1 cellular context compared by ENCODE assay signal in genomic region chr7:112450807-112451661, GRCh38.
A peak's percentile ranks its signal among the peaks of the same experiment; 100 is the strongest.
TF ChIP-seq lines count a peak whose summit lies in the region.

No MANE protein-coding gene starts in this region.

TF ChIP-seq in K562, 482 proteins besides CTCF, POLR2A, EP300 and RAD21 (continued from another document and continues in another):
- TF ChIP-seq ZHX1 (conservative IDR thresholded peaks at IDR 0.05; ENCODE audit: low read length) (peak; percentile 77; the same call in 1 of the 2 replicates), TRIM25 (IDR thresholded peaks at IDR 0.05; ENCODE audit: borderline replicate concordance) (no peak; the same call in 1 of the 2 replicates), FOXJ3 (CRISPR knock-in tag; IDR thresholded peaks at IDR 0.05) (no peak), FUS (optimal IDR thresholded peaks at IDR 0.05; ENCODE audit: low read depth, low read length) (no peak), TCF7 (IDR thresholded peaks at IDR 0.05; ENCODE audit: borderline replicate concordance) (0 out of 2 replicates have a peak, but pooled peaks have one; percentile 21), RBM22 (IDR thresholded peaks at IDR 0.05; ENCODE audit: low read depth, low read length, poor library complexity, severe bottlenecking) (peak; percentile 93), CBX1 (IDR thresholded peaks at IDR 0.05; ENCODE audit: low read depth) (no peak), EWSR1 (IDR thresholded peaks at IDR 0.05; ENCODE audit: borderline replicate concordance, low read depth, partially characterized antibody) (no peak), XRCC3 (IDR thresholded peaks at IDR 0.05) (no peak), ZBTB33 (CRISPR knock-in tag; IDR thresholded peaks at IDR 0.05) (peak; percentile 46; the same call in 1 of the 2 replicates), BHLHE40 (IDR thresholded peaks at IDR 0.05; ENCODE audit: low read length) (no peak; the same call in 1 of the 2 replicates), ZBTB34 (CRISPR knock-in tag; IDR thresholded peaks at IDR 0.05) (no peak), CTCFL (IDR thresholded peaks at IDR 0.05; ENCODE audit: borderline replicate concordance, insufficient read depth, low read depth, low read length, poor library complexity, severe bottlenecking) (no peak), TRIM28 (IDR thresholded peaks at IDR 0.05) (peak; percentile 69; the same call in 1 of the 2 replicates), LARP7 (IDR thresholded peaks at IDR 0.05) (no peak), NFE2L1 (tag; IDR thresholded peaks at IDR 0.05; ENCODE audit: borderline replicate concordance, low read depth) (no peak), VEZF1 (CRISPR knock-in tag; IDR thresholded peaks at IDR 0.05) (no peak), FIP1L1 (IDR thresholded peaks at IDR 0.05; ENCODE audit: low read depth, low read length, poor library complexity, severe bottlenecking) (peak; percentile 88), DEAF1 (CRISPR knock-in tag; IDR thresholded peaks at IDR 0.05) (0 out of 2 replicates have a peak, but pooled peaks have one; percentile 21), SNAPC5 (CRISPR knock-in tag; IDR thresholded peaks at IDR 0.05) (no peak), ZNF512 (tag; IDR thresholded peaks at IDR 0.05) (no peak), E2F3 (CRISPR knock-in tag; IDR thresholded peaks at IDR 0.05) (peak; percentile 87), BCOR (IDR thresholded peaks at IDR 0.05) (peak; percentile 18; the same call in 1 of the 2 replicates), SNRNP70 (optimal IDR thresholded peaks at IDR 0.05; ENCODE audit: low read depth, low read length) (no peak), STAT6 (CRISPR knock-in tag; IDR thresholded peaks at IDR 0.05) (no peak; the same call in 1 of the 2 replicates), CCAR2 (IDR thresholded peaks at IDR 0.05; ENCODE audit: low read depth, low read length) (no peak), TBP (optimal IDR thresholded peaks at IDR 0.05; ENCODE audit: low read depth, low read length) (no peak), GMEB1 (CRISPR knock-in tag; IDR thresholded peaks at IDR 0.05) (peak; percentile 61; the same call in 1 of the 2 replicates), TAF15 (IDR thresholded peaks at IDR 0.05; ENCODE audit: low read depth, low read length) (no peak), ZNF121 (CRISPR knock-in tag; conservative IDR thresholded peaks at IDR 0.05) (no peak)
